ENCODE assay signal across 14 cellular contexts in the genomic region with DNA sequence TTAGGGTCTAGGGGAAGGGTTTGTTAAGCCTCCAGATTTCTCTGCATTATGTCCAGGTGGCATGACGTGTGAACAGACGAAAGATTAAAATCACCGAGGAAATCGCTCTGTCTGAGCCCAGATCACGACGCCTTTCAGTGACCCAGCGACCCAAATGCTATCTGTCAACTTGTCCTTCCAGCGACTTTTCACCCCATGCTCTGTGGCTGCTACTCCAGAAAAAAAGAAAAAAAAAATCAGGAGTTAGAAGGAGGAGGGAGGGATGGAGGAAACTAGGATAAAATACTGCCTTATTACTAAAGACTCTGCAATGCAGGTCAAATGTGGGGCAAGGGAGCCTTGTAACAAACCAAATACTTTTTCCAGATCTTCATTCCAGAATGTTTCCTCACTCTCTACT.
DNase-seq lines count a peak whose midpoint lies in the region; ATAC-seq, FAIRE-seq and TF ChIP-seq lines count a peak whose summit lies in the region.
"Had no signal": no experiment of that assay in that cellular context is flagged by ENCODE, and none has a peak within 500 bp of the region (broad histone marks: within the 10 kb centered on the region; RNA-seq: fewer than 3 reads in every experiment).

No MANE protein-coding gene starts in this region.

- no peaks in the 10 kb centered on the region for H3K27me3 ChIP-seq in cardiac muscle cell
- H3K27me3 ChIP-seq in left ventricle myocardium inferior (ENCODE audit: low read depth): no peaks in the 10 kb centered on the region
- no peaks in the 10 kb centered on the region for H3K27me3 ChIP-seq in lower lobe of right lung (ENCODE audit: low read depth)
- H3K27me3 ChIP-seq in transverse colon: no peaks in the 10 kb centered on the region
- H3K27me3 ChIP-seq in tibial artery: no peaks in the 10 kb centered on the region
- H3K27me3 ChIP-seq: ascending aorta had no signal

- H3K27me3 Mint-ChIP-seq in brain: peaks cover 8% of the 10 kb centered on the region

- no peaks in the 10 kb centered on the region for H3K36me3 ChIP-seq in cardiac muscle cell
- H3K36me3 ChIP-seq in left ventricle myocardium inferior: no peaks in the 10 kb centered on the region
- H3K36me3 ChIP-seq in lower lobe of right lung: no peaks in the 10 kb centered on the region
- H3K36me3 ChIP-seq in transverse colon: no peaks in the 10 kb centered on the region
- H3K36me3 ChIP-seq in tibial artery: no peaks in the 10 kb centered on the region
- H3K36me3 ChIP-seq: ascending aorta had no signal

- TF ChIP-seq CTCF in cardiac muscle cell (IDR thresholded peaks at IDR 0.05; ENCODE audit: low read depth, low read length) (no peak), left ventricle myocardium inferior (IDR thresholded peaks at IDR 0.05; ENCODE audit: borderline replicate concordance) (no peak), brain (conservative IDR thresholded peaks at IDR 0.05) (no peak), lower lobe of right lung (IDR thresholded peaks at IDR 0.05) (no peak), transverse colon (IDR thresholded peaks at IDR 0.05) (no peak), tibial artery (IDR thresholded peaks at IDR 0.05) (no peak)

- intact Hi-C loops in left ventricle myocardium inferior (cut with micrococcal nuclease): no loop called here
- intact Hi-C loops in lower lobe of right lung (cut with DNase I): no loop called here
- intact Hi-C loops in transverse colon (cut with DNase I; ENCODE audit: low total_unique reads): no loop called here
- intact Hi-C loops in tibial artery (cut with DNase I; ENCODE audit: low total_unique reads): no loop called here

- peaks cover 14% of the 10 kb centered on the region for H3K4me1 Mint-ChIP-seq in brain
- H3K4me1 Mint-ChIP-seq: stimulated activated effector memory CD8-positive, alpha-beta T cell treated with anti-CD3 and anti-CD28 coated beads, Interleukin-12 subunit alpha, Interleukin-12 subunit beta, amount 100 ng/mL, for 72 hours had no signal

- peaks cover 25% of the 10 kb centered on the region for H3K4me1 ChIP-seq in cardiac muscle cell (ENCODE audit: low read depth)
- H3K4me1 ChIP-seq in left ventricle myocardium inferior: no peaks in the 10 kb centered on the region
- no peaks in the 10 kb centered on the region for H3K4me1 ChIP-seq in lower lobe of right lung
- peaks cover 0 to 5% (median 2%) of the 10 kb centered on the region in 4 donors for H3K4me1 ChIP-seq in transverse colon
- peaks cover 0 to 4% (median 0%) of the 10 kb centered on the region in 4 donors for H3K4me1 ChIP-seq in tibial artery
- H3K4me1 ChIP-seq: ascending aorta had no signal

- TF ChIP-seq POLR2A in transverse colon (IDR thresholded peaks at IDR 0.05): no peak

- H3K27ac ChIP-seq in cardiac muscle cell: peak overlapping the region; percentile 12
- H3K27ac ChIP-seq in left ventricle myocardium inferior (replicated peaks): no peak overlapping the region
- no peak overlapping the region for H3K27ac ChIP-seq in lower lobe of right lung
- peak overlapping the region; percentile 6 to 50 (median 38) for H3K27ac ChIP-seq in transverse colon
- H3K27ac ChIP-seq in tibial artery: no peak overlapping the region
- H3K27ac ChIP-seq: ascending aorta had no signal

- ATAC-seq in lower lobe of right lung: peak; percentile 12 to 38
- ATAC-seq: stimulated activated effector memory CD8-positive, alpha-beta T cell treated with anti-CD3 and anti-CD28 coated beads, Interleukin-12 subunit alpha, Interleukin-12 subunit beta, amount 100 ng/mL, for 72 hours had no signal

- TF ChIP-seq EP300 in transverse colon (IDR thresholded peaks at IDR 0.05; ENCODE audit: low read depth): no peak

- no peak for FAIRE-seq in GM19239 (lab: Jason Lieb, UNC)
- FAIRE-seq: GM18507, urothelium cell line had no signal

- in situ Hi-C loops in transverse colon (cut with MboI; ENCODE audit: low pct_ligation_motif_present in 1 of 4, low pct_unique_long_range_greater_than_20kb in 1 of 4, low sequenced_read_pairs in 3 of 4): no loop called here

- H3K9me3 ChIP-seq in cardiac muscle cell (ENCODE audit: low read depth) (no peaks in the 10 kb centered on the region), left ventricle myocardium inferior (replicated peaks) (no peaks in the 10 kb centered on the region), lower lobe of right lung (no peaks in the 10 kb centered on the region), transverse colon (no peaks in the 10 kb centered on the region), tibial artery (no peaks in the 10 kb centered on the region)

- H3K27ac Mint-ChIP-seq in brain: peak overlapping the region in 3 of 5 experiments; percentile 19 to 75 (median 75)
- H3K27ac Mint-ChIP-seq: stimulated activated effector memory CD8-positive, alpha-beta T cell treated with anti-CD3 and anti-CD28 coated beads, Interleukin-12 subunit alpha, Interleukin-12 subunit beta, amount 100 ng/mL, for 72 hours had no signal

- no peak overlapping the region for H3K4me3 ChIP-seq in cardiac muscle cell
- no peak overlapping the region for H3K4me3 ChIP-seq in left ventricle myocardium inferior
- H3K4me3 ChIP-seq in lower lobe of right lung: no peak overlapping the region
- no peak overlapping the region for H3K4me3 ChIP-seq in transverse colon
- H3K4me3 ChIP-seq in tibial artery: no peak overlapping the region
- H3K4me3 ChIP-seq: ascending aorta had no signal

- 20 to 75% methylated on average over 1 to 8 of the region's 8 CpGs for WGBS in transverse colon (ENCODE audit: low coverage in 1 of 2), 2 donors

- H3K9me3 Mint-ChIP-seq in brain: no peaks in the 10 kb centered on the region

- no peaks in the 10 kb centered on the region for H3K36me3 Mint-ChIP-seq in brain
- H3K36me3 Mint-ChIP-seq: stimulated activated effector memory CD8-positive, alpha-beta T cell treated with anti-CD3 and anti-CD28 coated beads, Interleukin-12 subunit alpha, Interleukin-12 subunit beta, amount 100 ng/mL, for 72 hours had no signal

- peak overlapping the region in 2 of 5 experiments; percentile 4 to 25 for H3K4me3 Mint-ChIP-seq in brain
- H3K4me3 Mint-ChIP-seq: stimulated activated effector memory CD8-positive, alpha-beta T cell treated with anti-CD3 and anti-CD28 coated beads, Interleukin-12 subunit alpha, Interleukin-12 subunit beta, amount 100 ng/mL, for 72 hours had no signal

- DNase-seq in cardiac muscle cell (ENCODE audit: low read depth in 1 of 2, low spot score in 1 of 2): peak in 1 of 2 donors; percentile 14
- no peak for DNase-seq in left ventricle myocardium inferior
- no peak for DNase-seq in lower lobe of right lung
- DNase-seq in transverse colon: no peak
- no peak for DNase-seq in GM19239 (ENCODE audit: insufficient read length, low spot score)
- no peak for DNase-seq in NCI-H1417 (lab: John Stamatoyannopoulos, UW)
- DNase-seq in tibial artery: no peak
- DNase-seq: activated T-cell treated with anti-CD3 and anti-CD28 coated beads, Interleukin-2, amount 50 U/mL, for 48 hours; T-helper 9 cell had no signal

Comparison
In these comparisons a context has a peak if more than half of its experiments do, and no peak if none do; other contexts are left out.
1. H3K27ac ChIP-seq: peak in cardiac muscle cell (single experiment) and transverse colon (4 of 4); none in left ventricle myocardium inferior (single experiment), lower lobe of right lung (single experiment) and tibial artery (0 of 2).